Comparison of ENCODE assay signal across 16 cellular contexts in the genomic region with DNA sequence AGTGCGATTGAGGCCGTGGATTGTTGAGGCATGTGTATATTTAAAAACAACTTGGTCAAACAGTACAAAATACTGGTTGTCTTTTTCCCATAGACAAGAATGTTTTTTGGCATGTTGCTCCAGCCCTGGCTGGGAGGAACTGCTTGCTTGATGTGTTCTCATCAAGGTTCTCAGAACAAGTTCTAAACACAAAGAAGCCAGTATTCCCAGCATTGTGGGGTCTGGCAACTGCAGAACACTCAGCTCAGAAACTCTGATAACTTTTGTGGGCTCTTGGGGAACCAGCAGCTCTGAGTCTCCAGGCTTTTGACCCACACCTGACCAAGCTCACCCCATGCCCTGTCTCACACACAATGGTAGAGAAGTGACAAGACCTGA. TPM values are rescaled to one million over a fixed set of nuclear protein-coding genes. Genes with fewer than 3 reads are reported as not detected.
DNase-seq lines count a peak whose midpoint lies in the region; ATAC-seq and TF ChIP-seq lines count a peak whose summit lies in the region.
"Had no signal": no experiment of that assay in that cellular context is flagged by ENCODE, and none has a peak within 500 bp of the region (broad histone marks: within the 10 kb centered on the region; RNA-seq: fewer than 3 reads in every experiment).

No MANE protein-coding gene starts in this region.

- peaks cover 27% of the 10 kb centered on the region for H3K4me1 Mint-ChIP-seq in osteocyte (ENCODE audit: unreplicated experiment)

- 33 to 52% methylated on average over 2 of the region's 2 CpGs for WGBS in heart right ventricle, 2 donors

- TF ChIP-seq CTCF in heart right ventricle (IDR thresholded peaks at IDR 0.05) (no peak), osteocyte (IDR thresholded peaks at IDR 0.05) (no peak), upper lobe of right lung (IDR thresholded peaks at IDR 0.05) (no peak)

- H3K4me1 ChIP-seq in heart right ventricle (peaks cover 20 to 73% (median 52%) of the 10 kb centered on the region in 9 donors), upper lobe of right lung (peaks cover 30% of the 10 kb centered on the region)

- peaks cover 11% of the 10 kb centered on the region for H3K36me3 Mint-ChIP-seq in osteocyte (ENCODE audit: unreplicated experiment)

- H3K9me3 ChIP-seq in heart right ventricle, result peaks cover 0 to 12% (median 0%) of the 10 kb centered on the region in 11 donors
- no peaks in the 10 kb centered on the region for H3K9me3 ChIP-seq in upper lobe of right lung

- H3K36me3 ChIP-seq in heart right ventricle (peaks cover 0 to 6% (median 0%) of the 10 kb centered on the region in 9 donors), upper lobe of right lung (no peaks in the 10 kb centered on the region)

- peak overlapping the region; percentile 45 for H3K27ac Mint-ChIP-seq in osteocyte (ENCODE audit: unreplicated experiment)

- H3K27me3 Mint-ChIP-seq in osteocyte (ENCODE audit: unreplicated experiment), result no peaks in the 10 kb centered on the region

- H3K27me3 ChIP-seq in heart right ventricle (peaks cover 0 to 10% (median 3%) of the 10 kb centered on the region in 7 donors), upper lobe of right lung (no peaks in the 10 kb centered on the region)

- peaks cover 10% of the 10 kb centered on the region for H3K9me3 Mint-ChIP-seq in osteocyte (ENCODE audit: unreplicated experiment)

- peak in 2 of 61 donors; percentile 8 to 17 for DNase-seq in caudate nucleus (lab: John Stamatoyannopoulos, UW)
- DNase-seq in heart right ventricle, result peak in 1 of 2 donors; percentile 66
- no peak for DNase-seq in osteocyte (ENCODE audit: extremely low spot score, unreplicated experiment)
- DNase-seq in upper lobe of right lung, result no peak
- no peak for DNase-seq in KG1 (lab: John Stamatoyannopoulos, UW)
- DNase-seq in activated effector memory CD4-positive, alpha-beta T cell treated with anti-CD3 and anti-CD28 coated beads, Interleukin-2, amount 50 U/mL, for 16 hours, result no peak
- DNase-seq: activated gamma-delta T cell treated with Interleukin-2 at 50 U/mL for 16 hours; DMS79; NCI-H187; NCI-H526; stimulated activated naive CD8-positive, alpha-beta T cell treated with anti-CD3 and anti-CD28 coated beads, Interleukin-15, amount 100 ng/mL, for 72 hours had no signal

- H3K4me3 Mint-ChIP-seq in osteocyte (ENCODE audit: unreplicated experiment), result no peak overlapping the region
- H3K4me3 Mint-ChIP-seq: brain; stimulated activated naive CD8-positive, alpha-beta T cell treated with anti-CD3 and anti-CD28 coated beads, Interleukin-15, amount 100 ng/mL, for 72 hours had no signal

- peak overlapping the region; percentile 17 for H3K27ac ChIP-seq in caudate nucleus (ENCODE audit: low read depth, low read length)
- peak overlapping the region; percentile 66 to 93 (median 86) for H3K27ac ChIP-seq in heart right ventricle
- peak overlapping the region; percentile 79 for H3K27ac ChIP-seq in upper lobe of right lung
- H3K27ac ChIP-seq: C4-2B, VCaP had no signal

- ATAC-seq in heart right ventricle, result peak; percentile 9 to 66 (median 55)
- ATAC-seq in upper lobe of right lung, result no peak
- ATAC-seq in GM19395 (IDR thresholded peaks at IDR 0.05; ENCODE audit: unreplicated experiment), result no peak
- ATAC-seq: stimulated activated naive CD8-positive, alpha-beta T cell treated with anti-CD3 and anti-CD28 coated beads, Interleukin-15, amount 100 ng/mL, for 72 hours had no signal

- intact Hi-C loops in heart right ventricle (cut with DNase I) (loop anchor here in 3 of 10 donors (5.0 to 10.0 kb wide), 4 partner anchors 37 to 250 kb away; partner anchors contain the start of gene CLMN (in 1 of the 3)), upper lobe of right lung (cut with DNase I) (no loop called here)

- H3K4me3 ChIP-seq in heart right ventricle (no peak overlapping the region), upper lobe of right lung (no peak overlapping the region)
- H3K4me3 ChIP-seq: smooth muscle cell had no signal

RNA-seq across cellular contexts. Expression of gene DICER1, which starts 27.1 kb away (rescaled TPM):
- total RNA-seq in heart right ventricle (10 to 100 TPM; 19.8 to 38.8 (median 27.5) TPM), osteocyte (51.7 and 55.9 TPM in 2 replicates), upper lobe of right lung (71.1 TPM)
- 1 to 10 TPM; 4.9 to 8.3 TPM for polyA plus RNA-seq in heart right ventricle

Comparison
In these comparisons a context has a peak if more than half of its experiments do, and no peak if none do; other contexts are left out.
1. H3K27ac ChIP-seq: peak in every context shown above with its lines; median percentile 86 in heart right ventricle; 79 in upper lobe of right lung; 17 in caudate nucleus.
2. ATAC-seq: peak in heart right ventricle (8 of 8); none in upper lobe of right lung (single experiment) and GM19395 (single experiment).